In genomic region chr12:47317182-47317915, GRCh38 we compare ENCODE assay signal across 10 cellular contexts.
DNase-seq lines count a peak whose midpoint lies in the region; ATAC-seq and TF ChIP-seq lines count a peak whose summit lies in the region.
"Had no signal": no experiment of that assay in that cellular context is flagged by ENCODE, and none has a peak within 500 bp of the region (broad histone marks: within the 10 kb centered on the region; RNA-seq: fewer than 3 reads in every experiment).

No MANE protein-coding gene starts in this region.

- TF ChIP-seq CTCF in AG10803 (conservative IDR thresholded peaks at IDR 0.05; ENCODE audit: low read length): no peak

- ATAC-seq in GM18907 (IDR thresholded peaks at IDR 0.05; ENCODE audit: unreplicated experiment) (peak; percentile 63), HG03045 (IDR thresholded peaks at IDR 0.05; ENCODE audit: unreplicated experiment) (peak; percentile 62), HG02840 (IDR thresholded peaks at IDR 0.05; ENCODE audit: low FRiP score, unreplicated experiment) (no peak)
- ATAC-seq: left lung had no signal

- intact Hi-C loops in posterior cingulate gyrus (cut with DNase I): no loop called here

- DNase-seq in AG10803 (ENCODE audit: low read depth): peak; percentile 36
- DNase-seq in central memory CD4-positive, alpha-beta T cell: peak; percentile 28
- no peak for DNase-seq in KG1 (lab: John Stamatoyannopoulos, UW)
- no peak for DNase-seq in posterior cingulate gyrus
- no peak for DNase-seq in NK-92 (lab: John Stamatoyannopoulos, UW; ENCODE audit: unreplicated experiment)
- DNase-seq: GDM1, left lung had no signal

- H3K4me3 ChIP-seq in AG10803 (ENCODE audit: low read length): no peak overlapping the region

Comparison
In these comparisons a context has a peak if more than half of its experiments do, and no peak if none do; other contexts are left out.
1. DNase-seq: peak in AG10803 (single experiment) and central memory CD4-positive, alpha-beta T cell (single experiment); none in KG1 (single experiment), posterior cingulate gyrus (0 of 10) and NK-92 (single experiment).